Comparison of ENCODE assay signal across 1 cellular context in the genomic region with DNA sequence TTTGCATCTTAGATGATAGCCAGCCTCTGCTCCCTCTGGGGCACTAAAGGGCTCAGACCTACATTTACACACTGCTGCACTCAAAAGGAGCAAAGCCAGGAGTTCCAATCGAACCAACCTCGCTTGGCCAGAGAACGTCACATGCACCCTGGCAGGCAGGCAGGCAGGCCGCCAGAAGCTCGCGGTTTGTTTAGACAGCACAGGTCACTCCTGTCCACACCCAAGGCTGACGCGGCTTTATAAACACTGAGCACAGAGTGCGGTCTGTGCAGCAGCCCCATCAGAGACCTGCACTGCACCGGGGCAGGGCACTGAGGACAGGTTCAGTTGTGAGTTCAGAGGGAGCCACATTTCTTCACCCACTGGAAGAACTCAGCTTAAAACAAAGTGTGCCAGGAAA.
A peak's percentile ranks its signal among the peaks of the same experiment; 100 is the strongest.
TF ChIP-seq lines count a peak whose summit lies in the region.

No MANE protein-coding gene starts in this region.

TF ChIP-seq in liver, 16 proteins besides CTCF, POLR2A, EP300 and RAD21 (continued from another document):
- TF ChIP-seq EGR1 (IDR thresholded peaks at IDR 0.05; ENCODE audit: low read depth in 2 of 2): peak in 1 of 2 donors; percentile 45
